8 cellular contexts compared by ENCODE assay signal in genomic region chr15:63188247-63188936, GRCh38. TPM values are rescaled to one million over a fixed set of nuclear protein-coding genes. Genes with fewer than 3 reads are reported as not detected.
DNase-seq lines count a peak whose midpoint lies in the region; ATAC-seq and TF ChIP-seq lines count a peak whose summit lies in the region.

No MANE protein-coding gene starts in this region.

- peak overlapping the region in 1 of 2 donors; percentile 15 for H3K9ac ChIP-seq in liver (ENCODE audit: low read depth in 1 of 2, low read length in 2 of 2)

- TF ChIP-seq CTCF in heart left ventricle (IDR thresholded peaks at IDR 0.05) = no peak
- TF ChIP-seq CTCF in liver (IDR thresholded peaks at IDR 0.05; ENCODE audit: low read depth, low read length, missing input control) = no peak

- intact Hi-C loops in heart left ventricle (cut with DNase I) = loop anchor here in 6 of 10 donors (2.0 to 10.0 kb wide), 6 partner anchors 32 to 216 kb away; partner anchors contain the start of genes APH1B (in 2 of the 6), RPS27L (in 2 of the 6) and LACTB (in 1 of the 6)
- intact Hi-C loops in cardiac septum (cut with DNase I) = loop anchor here (5.0 to 10.0 kb wide), 2 partner anchors 89 to 216 kb away; partner anchors contain the start of gene APH1B
- intact Hi-C loops in posterior cingulate gyrus (cut with DNase I) = loop anchor here (2.0 kb wide), 2 partner anchors 32 to 88 kb away; partner anchors contain the start of genes APH1B and RPS27L

- TF ChIP-seq RAD21 in liver (IDR thresholded peaks at IDR 0.05) = no peak

- no peak for ATAC-seq in heart left ventricle
- ATAC-seq in activated naive CD4-positive, alpha-beta T cell treated with anti-CD3 and anti-CD28 coated beads, Interleukin-2, amount 50 U/mL, for 72 hours = peak; percentile 10 to 13

- H3K4me1 ChIP-seq in heart left ventricle = peaks cover 0 to 39% (median 8%) of the 10 kb centered on the region in 12 donors
- H3K4me1 ChIP-seq in liver (ENCODE audit: control insufficient read depth in 4 of 4, insufficient read depth in 4 of 4, low read length in 3 of 4) = peaks cover 0 to 18% (median 12%) of the 10 kb centered on the region in 4 donors
- H3K4me1 ChIP-seq in thymus (ENCODE audit: control insufficient read depth, insufficient read depth, low read length) = peaks cover 21% of the 10 kb centered on the region

- no peak for TF ChIP-seq POLR2A in heart left ventricle (IDR thresholded peaks at IDR 0.05)

- no peaks in the 10 kb centered on the region for H3K9me3 ChIP-seq in heart left ventricle
- H3K9me3 ChIP-seq in liver (ENCODE audit: control insufficient read depth in 4 of 4, low read length in 3 of 4) = no peaks in the 10 kb centered on the region
- H3K9me3 ChIP-seq in thymus (ENCODE audit: control insufficient read depth) = no peaks in the 10 kb centered on the region

- peak overlapping the region; percentile 51 to 88 (median 73) for H3K4me3 ChIP-seq in heart left ventricle
- H3K4me3 ChIP-seq in liver (ENCODE audit: low read depth in 1 of 3, low read length in 3 of 3) = peak overlapping the region; percentile 47 to 88 (median 73)
- peak overlapping the region; percentile 87 for H3K4me3 ChIP-seq in thymus (ENCODE audit: low read length)

- WGBS in heart left ventricle, 4 donors = 44 to 51% (median 50%) methylated on average over 10 of the region's 10 CpGs
- 44% methylated on average over 10 of the region's 10 CpGs for WGBS in liver
- 47% methylated on average over 10 of the region's 10 CpGs for WGBS in thymus

- peak overlapping the region; percentile 97 to 98 for H3K27ac Mint-ChIP-seq in activated naive CD4-positive, alpha-beta T cell treated with anti-CD3 and anti-CD28 coated beads, Interleukin-2, amount 50 U/mL, for 72 hours

- H3K27ac ChIP-seq in heart left ventricle = peak overlapping the region in 7 of 12 donors; percentile 26 to 90 (median 82)
- no peak overlapping the region for H3K27ac ChIP-seq in liver (ENCODE audit: low read depth in 1 of 2, low read length in 2 of 2)
- H3K27ac ChIP-seq in thymus (ENCODE audit: low read depth) = no peak overlapping the region

- H3K9me3 Mint-ChIP-seq in activated naive CD4-positive, alpha-beta T cell treated with anti-CD3 and anti-CD28 coated beads, Interleukin-2, amount 50 U/mL, for 72 hours = no peaks in the 10 kb centered on the region

- peaks cover 12 to 16% of the 10 kb centered on the region in 2 donors for H3K36me3 Mint-ChIP-seq in activated naive CD4-positive, alpha-beta T cell treated with anti-CD3 and anti-CD28 coated beads, Interleukin-2, amount 50 U/mL, for 72 hours

- H3K27me3 ChIP-seq in heart left ventricle (no peaks in the 10 kb centered on the region), liver (ENCODE audit: control insufficient read depth in 4 of 4, insufficient read depth in 4 of 4, low read length in 3 of 4) (no peaks in the 10 kb centered on the region), thymus (ENCODE audit: control insufficient read depth, insufficient read depth) (no peaks in the 10 kb centered on the region)

- DNase-seq in heart left ventricle (no peak), cardiac septum (ENCODE audit: low spot score) (no peak), foreskin melanocyte (no peak), NOMO-1 treated with dmso at 0.1 percent for 144 hours (lab: John Stamatoyannopoulos, UW; ENCODE audit: unreplicated experiment) (no peak), posterior cingulate gyrus (no peak)
- peak in 1 of 2 donors; percentile 45 for DNase-seq in activated naive CD4-positive, alpha-beta T cell treated with anti-CD3 and anti-CD28 coated beads, Interleukin-2, amount 50 U/mL, for 72 hours (ENCODE audit: low spot score in 2 of 2)

- H3K36me3 ChIP-seq in heart left ventricle (no peaks in the 10 kb centered on the region), liver (ENCODE audit: control insufficient read depth in 4 of 4, insufficient read depth in 3 of 4, low read depth in 1 of 4, low read length in 3 of 4) (no peaks in the 10 kb centered on the region), thymus (ENCODE audit: control insufficient read depth, insufficient read depth) (no peaks in the 10 kb centered on the region)

TF ChIP-seq in liver, 16 proteins besides CTCF, POLR2A, EP300 and RAD21:
- no peak for TF ChIP-seq NR2F2 (IDR thresholded peaks at IDR 0.05)
- TF ChIP-seq FOXA2 (IDR thresholded peaks at IDR 0.05) = no peak
- TF ChIP-seq ATF3 (IDR thresholded peaks at IDR 0.05) = no peak
- no peak for TF ChIP-seq FOXA1 (IDR thresholded peaks at IDR 0.05)
- TF ChIP-seq ZBTB33 (IDR thresholded peaks at IDR 0.05) = no peak
- TF ChIP-seq HNF4G (IDR thresholded peaks at IDR 0.05) = no peak
- TF ChIP-seq MAX (IDR thresholded peaks at IDR 0.05) = no peak
- no peak for TF ChIP-seq GABPA (IDR thresholded peaks at IDR 0.05 in 1 of 2, conservative IDR thresholded peaks at IDR 0.05 in 1 of 2)
- no peak for TF ChIP-seq EGR1 (IDR thresholded peaks at IDR 0.05; ENCODE audit: low read depth in 2 of 2)
- TF ChIP-seq YY1 (IDR thresholded peaks at IDR 0.05) = no peak
- TF ChIP-seq JUND (IDR thresholded peaks at IDR 0.05) = no peak
- no peak for TF ChIP-seq RXRA (IDR thresholded peaks at IDR 0.05)
- no peak for TF ChIP-seq TAF1 (conservative IDR thresholded peaks at IDR 0.05)
- TF ChIP-seq SP1 (IDR thresholded peaks at IDR 0.05) = no peak
- no peak for TF ChIP-seq HNF4A (conservative IDR thresholded peaks at IDR 0.05)
- no peak for TF ChIP-seq REST (IDR thresholded peaks at IDR 0.05)

RNA-seq across cellular contexts. Expression of gene RAB8B, which starts 1.0 kb away (rescaled TPM):
- total RNA-seq in heart left ventricle (10 to 100 TPM in 2 of 9 donors, 1 to 10 TPM in 7; 6.3 to 32.6 (median 8.4) TPM), cardiac septum (8.7 TPM), liver (10 to 100 TPM in 1 of 2 donors, 1 to 10 TPM in 1; 9.9 to 26.5 TPM)
- polyA plus RNA-seq in heart left ventricle (1 to 10 TPM; 2.5 to 6.2 TPM), liver (1 to 10 TPM; 3.8 to 5.2 TPM), thymus (28.5 TPM)
- total RNA-seq in activated naive CD4-positive, alpha-beta T cell treated with anti-CD3 and anti-CD28 coated beads, Interleukin-2, amount 50 U/mL, for 72 hours = 100 to 1,000 TPM; 106 to 157 TPM

RNA-seq across cellular contexts. Expression of gene RPS27L, which starts 31.1 kb away (rescaled TPM):
- total RNA-seq in heart left ventricle = 100 to 1,000 TPM in 7 of 9 donors, 10 to 100 TPM in 2; 61.3 to 221 (median 137) TPM
- 100 to 1,000 TPM in 1 of 2 donors, 10 to 100 TPM in 1; 53.4 to 141 TPM for polyA plus RNA-seq in heart left ventricle
- 104 TPM for total RNA-seq in cardiac septum
- total RNA-seq in activated naive CD4-positive, alpha-beta T cell treated with anti-CD3 and anti-CD28 coated beads, Interleukin-2, amount 50 U/mL, for 72 hours = 100 to 1,000 TPM; 155 to 223 TPM
- 10 to 100 TPM in 1 of 2 donors, 1 to 10 TPM in 1; 9.8 to 41.1 TPM for total RNA-seq in liver
- polyA plus RNA-seq in liver = 100 to 1,000 TPM in 1 of 2 donors, 10 to 100 TPM in 1; 40.3 to 184 TPM
- 181 TPM for polyA plus RNA-seq in thymus

Comparison
In these comparisons a context has a peak if more than half of its experiments do, and no peak if none do; other contexts are left out.
1. ATAC-seq: peak in activated naive CD4-positive, alpha-beta T cell treated with anti-CD3 and anti-CD28 coated beads, Interleukin-2, amount 50 U/mL, for 72 hours (2 of 2); none in heart left ventricle (0 of 4).
2. H3K27ac ChIP-seq: peak in heart left ventricle (7 of 12); none in liver (0 of 2) and thymus (single experiment).
3. Peak in every context shown above with its lines, with median percentiles within 50 percentile points of each other: H3K4me3 ChIP-seq.